ENCODE assay signal across 24 cellular contexts in the genomic region with DNA sequence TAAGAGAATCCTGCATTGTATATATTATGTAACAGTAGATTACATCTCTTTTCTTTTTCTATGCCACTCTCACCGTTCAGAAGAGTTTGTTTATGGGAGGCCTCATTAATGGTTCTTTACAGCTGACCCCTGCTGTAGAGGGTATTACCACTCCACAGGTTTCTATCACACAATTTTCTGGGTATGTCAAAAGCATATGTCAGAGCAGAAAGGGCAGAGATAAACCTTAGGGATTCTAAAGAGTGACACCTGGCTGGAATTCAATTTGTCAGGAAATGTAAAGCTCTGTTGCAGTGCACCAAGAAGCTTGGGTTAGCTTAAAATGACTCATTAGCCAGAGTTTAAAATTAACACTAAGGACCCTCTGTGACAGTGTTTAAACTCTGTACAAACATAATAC.
"Had no signal": no experiment of that assay in that cellular context is flagged by ENCODE, and none has a peak within 500 bp of the region (broad histone marks: within the 10 kb centered on the region; RNA-seq: fewer than 3 reads in every experiment).

No MANE protein-coding gene starts in this region.

- ATAC-seq: activated CD8-positive, alpha-beta memory T cell treated with anti-CD3 and anti-CD28 coated beads, Interleukin-2, amount 10 ng/mL, durations not matched to agents 7 days and 5 days; activated naive CD4-positive, alpha-beta T cell treated with anti-CD3 and anti-CD28 coated beads, Interleukin-2, amount 50 U/mL, for 72 hours; T-helper 17 cell had no signal

- H3K9me3 Mint-ChIP-seq: activated B cell treated with CpG ODN at 0.5 μM for 24 hours; activated CD4-positive, alpha-beta T cell treated with anti-CD3 and anti-CD28 coated beads, Interleukin-2, amount 10 ng/mL, durations not matched to agents 24 days and 14 days; activated T-cell treated with anti-CD3 and anti-CD28 coated beads, Interleukin-2, amount 50 U/mL, for 24 hours; activated T-helper 1 cell treated with anti-CD3 and anti-CD28 coated beads, Interleukin-12 subunit alpha, Interleukin-12 subunit beta, Interleukin-2, Interleukin-4 antibody, amounts not matched to agents 30 ng/mL and 10 ng/mL and 1 ng/mL, durations not matched to agents 14 hours and 24 hours and 36 hours; central memory CD8-positive, alpha-beta T cell had no signal

- H3K36me3 Mint-ChIP-seq: activated CD8-positive, alpha-beta memory T cell treated with anti-CD3 and anti-CD28 coated beads, Interleukin-2, amount 10 ng/mL, durations not matched to agents 7 days and 5 days; activated naive CD4-positive, alpha-beta T cell treated with anti-CD3 and anti-CD28 coated beads, Interleukin-2, amount 50 U/mL, for 72 hours; brain had no signal

- H3K27ac Mint-ChIP-seq: activated B cell treated with CpG ODN at 0.5 μM for 24 hours; activated CD4-positive, alpha-beta T cell treated with anti-CD3 and anti-CD28 coated beads, Interleukin-2, amount 10 ng/mL, durations not matched to agents 24 days and 14 days; activated CD8-positive, alpha-beta memory T cell treated with anti-CD3 and anti-CD28 coated beads, Interleukin-2, amount 10 ng/mL, durations not matched to agents 7 days and 5 days; activated naive CD4-positive, alpha-beta T cell treated with anti-CD3 and anti-CD28 coated beads, Interleukin-2, amount 50 U/mL, for 72 hours; activated T-cell treated with anti-CD3 and anti-CD28 coated beads, Interleukin-2, amount 50 U/mL, for 24 hours; activated T-helper 1 cell treated with anti-CD3 and anti-CD28 coated beads, Interleukin-12 subunit alpha, Interleukin-12 subunit beta, Interleukin-2, Interleukin-4 antibody, amounts not matched to agents 30 ng/mL and 10 ng/mL and 1 ng/mL, durations not matched to agents 14 hours and 24 hours and 36 hours; brain; T-helper 17 cell had no signal

- H3K4me2 ChIP-seq: PC-9 had no signal

- H3K4me3 ChIP-seq: MG63, PC-9 had no signal

- H3K36me3 ChIP-seq: MG63 had no signal

- DNase-seq: activated B cell treated with CpG ODN at 0.5 μM for 24 hours; activated CD4-positive, alpha-beta T cell treated with anti-CD3 and anti-CD28 coated beads for 1 hour; activated CD4-positive, alpha-beta T cell treated with anti-CD3 and anti-CD28 coated beads, Interleukin-2, amount 10 ng/mL, durations not matched to agents 24 days and 14 days; activated CD4-positive, alpha-beta T cell treated with anti-CD3 and anti-CD28 coated beads, Interleukin-2, amount 50 U/mL, for 48 hours; activated CD8-positive, alpha-beta memory T cell treated with anti-CD3 and anti-CD28 coated beads, Interleukin-2, amount 10 ng/mL, durations not matched to agents 7 days and 5 days; activated effector memory CD4-positive, alpha-beta T cell treated with Interleukin-2 at 50 U/mL for 16 hours; activated naive CD4-positive, alpha-beta T cell treated with Interleukin-2 at 50 U/mL for 16 hours; activated T-cell treated with anti-CD3 and anti-CD28 coated beads, Interleukin-2, amount 50 U/mL, for 24 hours; amygdala; MG63; MV-4-11; NCI-H1092 treated with DMSO at 0.1 percent for 48 hours; NCI-H1417 treated with DMSO at 0.1 percent for 48 hours; NCI-H187; NCI-H2081; NCI-H510A treated with DMSO at 0.1 percent for 48 hours; PC-9; SIG-M5; T-helper 17 cell; T-helper 9 cell had no signal

- H3K27me3 Mint-ChIP-seq: activated B cell treated with CpG ODN at 0.5 μM for 24 hours; activated CD4-positive, alpha-beta T cell treated with anti-CD3 and anti-CD28 coated beads, Interleukin-2, amount 10 ng/mL, durations not matched to agents 24 days and 14 days; activated CD8-positive, alpha-beta memory T cell treated with anti-CD3 and anti-CD28 coated beads, Interleukin-2, amount 10 ng/mL, durations not matched to agents 7 days and 5 days; activated T-cell treated with anti-CD3 and anti-CD28 coated beads, Interleukin-2, amount 50 U/mL, for 24 hours; brain; central memory CD8-positive, alpha-beta T cell; T-helper 17 cell had no signal

- H3K4me3 Mint-ChIP-seq: activated B cell treated with CpG ODN at 0.5 μM for 24 hours; activated CD4-positive, alpha-beta T cell treated with anti-CD3 and anti-CD28 coated beads, Interleukin-2, amount 10 ng/mL, durations not matched to agents 24 days and 14 days; activated CD8-positive, alpha-beta memory T cell treated with anti-CD3 and anti-CD28 coated beads, Interleukin-2, amount 10 ng/mL, durations not matched to agents 7 days and 5 days; activated T-cell treated with anti-CD3 and anti-CD28 coated beads, Interleukin-2, amount 50 U/mL, for 24 hours; activated T-helper 1 cell treated with anti-CD3 and anti-CD28 coated beads, Interleukin-12 subunit alpha, Interleukin-12 subunit beta, Interleukin-2, Interleukin-4 antibody, amounts not matched to agents 30 ng/mL and 10 ng/mL and 1 ng/mL, durations not matched to agents 14 hours and 24 hours and 36 hours; brain; central memory CD8-positive, alpha-beta T cell; T-helper 17 cell had no signal

- H3K27ac ChIP-seq: PC-9 had no signal

- H3K27me3 ChIP-seq: MG63 had no signal

- H3K4me1 Mint-ChIP-seq: activated B cell treated with CpG ODN at 0.5 μM for 24 hours; activated CD4-positive, alpha-beta T cell treated with anti-CD3 and anti-CD28 coated beads, Interleukin-2, amount 10 ng/mL, durations not matched to agents 24 days and 14 days; activated CD8-positive, alpha-beta memory T cell treated with anti-CD3 and anti-CD28 coated beads, Interleukin-2, amount 10 ng/mL, durations not matched to agents 7 days and 5 days; central memory CD8-positive, alpha-beta T cell; T-helper 17 cell had no signal
